ENCODE assay signal across 21 cellular contexts in the genomic region with DNA sequence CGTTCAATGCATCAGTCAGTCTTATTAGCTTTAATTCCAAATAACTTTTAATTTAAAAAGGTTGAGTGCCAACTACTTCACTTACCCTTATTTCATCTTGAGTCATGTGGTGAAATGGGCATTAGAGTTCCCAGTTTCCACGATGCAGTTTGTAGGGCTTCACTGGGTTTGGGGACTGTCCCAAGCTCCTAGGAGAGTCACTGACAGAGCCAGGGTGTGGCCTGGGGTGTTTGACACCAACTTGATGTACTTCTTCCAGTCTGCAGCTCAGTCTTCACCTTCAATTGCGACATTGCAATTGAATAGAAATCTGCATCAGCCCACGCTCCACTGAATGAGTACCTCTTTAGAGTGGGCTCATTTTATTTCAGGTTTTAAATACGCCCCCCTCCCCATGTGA.
DNase-seq lines count a peak whose midpoint lies in the region; ATAC-seq lines count a peak whose summit lies in the region.
"Had no signal": no experiment of that assay in that cellular context is flagged by ENCODE, and none has a peak within 500 bp of the region (broad histone marks: within the 10 kb centered on the region; RNA-seq: fewer than 3 reads in every experiment).

No MANE protein-coding gene starts in this region.

- H3K36me3 Mint-ChIP-seq in activated naive CD8-positive, alpha-beta T cell treated with anti-CD3 and anti-CD28 coated beads, Interleukin-2, amount 50 U/mL, for 24 hours (ENCODE audit: low read depth): no peaks in the 10 kb centered on the region
- H3K36me3 Mint-ChIP-seq in stimulated activated memory B cell treated with anti-CD40 and anti-IgM and Interleukin-4, amounts not matched to agents 10 μg/mL and 1 μg/mL and 100 μg/mL, for 72 hours: no peaks in the 10 kb centered on the region
- H3K36me3 Mint-ChIP-seq: CD14-positive monocyte had no signal

- H3K27ac Mint-ChIP-seq in activated naive CD8-positive, alpha-beta T cell treated with anti-CD3 and anti-CD28 coated beads, Interleukin-2, amount 50 U/mL, for 24 hours: no peak overlapping the region
- H3K27ac Mint-ChIP-seq in stimulated activated memory B cell treated with anti-CD40 and anti-IgM and Interleukin-4, amounts not matched to agents 10 μg/mL and 1 μg/mL and 100 μg/mL, for 72 hours: no peak overlapping the region

- H3K4me1 Mint-ChIP-seq in activated naive CD8-positive, alpha-beta T cell treated with anti-CD3 and anti-CD28 coated beads, Interleukin-2, amount 50 U/mL, for 24 hours: peaks cover 42% of the 10 kb centered on the region
- peaks cover 41% of the 10 kb centered on the region for H3K4me1 Mint-ChIP-seq in stimulated activated memory B cell treated with anti-CD40 and anti-IgM and Interleukin-4, amounts not matched to agents 10 μg/mL and 1 μg/mL and 100 μg/mL, for 72 hours

- ATAC-seq in activated CD4-positive, CD25-positive, alpha-beta regulatory T cell treated with anti-CD3 and anti-CD28 coated beads, Interleukin-2, amount 50 U/mL, for 24 hours: peak; percentile 31 to 34
- peak; percentile 88 for ATAC-seq in activated naive CD8-positive, alpha-beta T cell treated with anti-CD3 and anti-CD28 coated beads, Interleukin-2, amount 50 U/mL, for 24 hours
- peak; percentile 60 for ATAC-seq in stimulated activated memory B cell treated with anti-CD40 and anti-IgM and Interleukin-4, amounts not matched to agents 10 μg/mL and 1 μg/mL and 100 μg/mL, for 72 hours

- H3K4me3 Mint-ChIP-seq in activated naive CD8-positive, alpha-beta T cell treated with anti-CD3 and anti-CD28 coated beads, Interleukin-2, amount 50 U/mL, for 24 hours: no peak overlapping the region
- H3K4me3 Mint-ChIP-seq in stimulated activated memory B cell treated with anti-CD40 and anti-IgM and Interleukin-4, amounts not matched to agents 10 μg/mL and 1 μg/mL and 100 μg/mL, for 72 hours: no peak overlapping the region
- H3K4me3 Mint-ChIP-seq: CD14-positive monocyte had no signal

- no peak for DNase-seq in activated CD4-positive, CD25-positive, alpha-beta regulatory T cell (lab: John Stamatoyannopoulos, UW)
- DNase-seq in stimulated activated CD4-positive, alpha-beta T cell treated with anti-CD3 and anti-CD28 coated beads, Interleukin-15, amount 100 ng/mL, for 24 hours: peak; percentile 28
- no peak for DNase-seq in stimulated activated CD4-positive, alpha-beta T cell treated with anti-CD3 and anti-CD28 coated beads, Interleukin-2, amount 100 ng/mL, for 48 hours
- DNase-seq in activated naive CD8-positive, alpha-beta T cell treated with anti-CD3 and anti-CD28 coated beads, Interleukin-2, amount 50 U/mL, for 24 hours: peak; percentile 34
- DNase-seq in retina (no peak), NK-92 (lab: John Stamatoyannopoulos, UW; ENCODE audit: unreplicated experiment) (no peak)
- DNase-seq: BE2C, Calu3, DMS79 treated with DMSO at 0.1 percent for 48 hours, GF-D8, HCEC 1CT, NCI-H1048, NCI-H1417, NCI-H1694, NCI-H2029 treated with DMSO at 0.1 percent for 48 hours, NCI-H526 treated with DMSO at 0.1 percent for 48 hours, Peyer's patch, SIG-M5 had no signal

- no peaks in the 10 kb centered on the region for H3K27me3 Mint-ChIP-seq in activated naive CD8-positive, alpha-beta T cell treated with anti-CD3 and anti-CD28 coated beads, Interleukin-2, amount 50 U/mL, for 24 hours
- H3K27me3 Mint-ChIP-seq in stimulated activated memory B cell treated with anti-CD40 and anti-IgM and Interleukin-4, amounts not matched to agents 10 μg/mL and 1 μg/mL and 100 μg/mL, for 72 hours: peaks cover 22% of the 10 kb centered on the region

- H3K9me3 Mint-ChIP-seq in activated naive CD8-positive, alpha-beta T cell treated with anti-CD3 and anti-CD28 coated beads, Interleukin-2, amount 50 U/mL, for 24 hours: no peaks in the 10 kb centered on the region
- H3K9me3 Mint-ChIP-seq in stimulated activated memory B cell treated with anti-CD40 and anti-IgM and Interleukin-4, amounts not matched to agents 10 μg/mL and 1 μg/mL and 100 μg/mL, for 72 hours: no peaks in the 10 kb centered on the region

Comparison
In these comparisons a context has a peak if more than half of its experiments do, and no peak if none do; other contexts are left out.
1. DNase-seq: peak in stimulated activated CD4-positive, alpha-beta T cell treated with anti-CD3 and anti-CD28 coated beads, Interleukin-15, amount 100 ng/mL, for 24 hours (single experiment) and activated naive CD8-positive, alpha-beta T cell treated with anti-CD3 and anti-CD28 coated beads, Interleukin-2, amount 50 U/mL, for 24 hours (single experiment); none in activated CD4-positive, CD25-positive, alpha-beta regulatory T cell (0 of 4), stimulated activated CD4-positive, alpha-beta T cell treated with anti-CD3 and anti-CD28 coated beads, Interleukin-2, amount 100 ng/mL, for 48 hours (0 of 2), retina (single experiment) and NK-92 (single experiment).
2. ATAC-seq: peak in every context shown above with its lines; median percentile 88 in activated naive CD8-positive, alpha-beta T cell treated with anti-CD3 and anti-CD28 coated beads, Interleukin-2, amount 50 U/mL, for 24 hours; 60 in stimulated activated memory B cell treated with anti-CD40 and anti-IgM and Interleukin-4, amounts not matched to agents 10 μg/mL and 1 μg/mL and 100 μg/mL, for 72 hours; 32 in activated CD4-positive, CD25-positive, alpha-beta regulatory T cell treated with anti-CD3 and anti-CD28 coated beads, Interleukin-2, amount 50 U/mL, for 24 hours.